ENCODE assay signal across 27 cellular contexts in the genomic region with DNA sequence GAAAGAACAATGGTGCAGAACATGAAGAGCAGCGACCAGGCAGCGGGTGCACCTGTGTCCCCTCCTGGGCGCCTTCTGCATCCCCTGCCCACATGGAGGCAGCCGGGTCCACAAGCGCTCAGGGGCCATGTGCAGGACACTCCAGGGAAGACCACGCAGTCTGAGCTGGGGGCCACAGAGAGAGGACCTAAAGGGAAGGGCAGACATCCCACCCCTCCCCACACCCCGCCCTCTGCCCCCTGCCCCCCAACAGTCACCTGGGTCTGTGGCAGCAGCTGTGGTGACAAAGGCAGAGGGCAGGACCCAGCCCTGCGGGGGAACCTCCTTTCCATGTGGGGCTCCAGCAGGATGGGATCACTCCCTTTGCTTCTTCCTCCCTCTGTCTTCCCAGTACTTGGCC.
"Had no signal": no experiment of that assay in that cellular context is flagged by ENCODE, and none has a peak within 500 bp of the region (broad histone marks: within the 10 kb centered on the region; RNA-seq: fewer than 3 reads in every experiment).

No MANE protein-coding gene starts in this region.

- H3K4me1 ChIP-seq: ascending aorta, breast epithelium, colonic mucosa, esophagus squamous epithelium, gastroesophageal sphincter had no signal

- H3K27ac ChIP-seq: ascending aorta, breast epithelium, cardiac muscle cell, colonic mucosa, epithelial cell of prostate, esophagus squamous epithelium, gastroesophageal sphincter had no signal

- H3K9me3 ChIP-seq: ascending aorta, colonic mucosa, gastroesophageal sphincter had no signal

- H3K4me3 ChIP-seq: ascending aorta, breast epithelium, cardiac muscle cell, colonic mucosa, esophagus squamous epithelium, gastroesophageal sphincter had no signal

- ATAC-seq: activated CD4-positive, alpha-beta T cell treated with anti-CD3 and anti-CD28 coated beads for 36 hours; activated naive CD4-positive, alpha-beta T cell treated with anti-CD3 and anti-CD28 coated beads, Interleukin-2, amount 50 U/mL, for 72 hours; activated T-cell treated with anti-CD3 and anti-CD28 coated beads, Interleukin-2, amount 50 U/mL, for 72 hours; gastroesophageal sphincter had no signal

- DNase-seq: activated CD4-positive, alpha-beta memory T cell treated with anti-CD3 and anti-CD28 coated beads, Interleukin-2, amount 10 ng/mL, durations not matched to agents 7 days and 5 days; activated CD4-positive, alpha-beta T cell treated with anti-CD3 and anti-CD28 coated beads for 36 hours; activated CD4-positive, alpha-beta T cell treated with anti-CD3 and anti-CD28 coated beads, Interleukin-2, amount 10 ng/mL, durations not matched to agents 7 days and 5 days; activated CD4-positive, alpha-beta T cell treated with anti-CD3 and anti-CD28 coated beads, Interleukin-2, amount 50 U/mL, for 4 hours; activated CD4-positive, CD25-positive, alpha-beta regulatory T cell; activated CD4-positive, CD25-positive, alpha-beta regulatory T cell treated with anti-CD3 and anti-CD28 coated beads, Interleukin-2, amount 50 U/mL, for 72 hours; activated CD8-positive, alpha-beta memory T cell treated with anti-CD3 and anti-CD28 coated beads, Interleukin-2, amount 50 U/mL, for 48 hours; activated gamma-delta T cell; activated naive CD4-positive, alpha-beta T cell; activated naive CD4-positive, alpha-beta T cell treated with anti-CD3 and anti-CD28 coated beads, Interleukin-2, amount 10 ng/mL, durations not matched to agents 7 days and 5 days; activated naive CD8-positive, alpha-beta T cell treated with anti-CD3 and anti-CD28 coated beads, Interleukin-2, amount 10 ng/mL, durations not matched to agents 7 days and 5 days; activated T-cell treated with anti-CD3 and anti-CD28 coated beads for 4 hours; activated T-cell treated with anti-CD3 and anti-CD28 coated beads, Interleukin-2, amount 50 U/mL, for 24 hours; activated T-cell treated with anti-CD3 and anti-CD28 coated beads, Interleukin-2, amount 50 U/mL, for 72 hours; central memory CD4-positive, alpha-beta T cell; cerebellar nuclear complex; colonic mucosa; effector CD8-positive, alpha-beta T cell; esophagus squamous epithelium; foreskin melanocyte; T-helper 2 cell had no signal

- H3K27me3 ChIP-seq: ascending aorta, breast epithelium, cardiac muscle cell, colonic mucosa, esophagus squamous epithelium, gastroesophageal sphincter had no signal

- H3K36me3 ChIP-seq: ascending aorta, breast epithelium, cardiac muscle cell, colonic mucosa, esophagus squamous epithelium, gastroesophageal sphincter had no signal
